ENCODE assay signal across 8 cellular contexts in the genomic region with DNA sequence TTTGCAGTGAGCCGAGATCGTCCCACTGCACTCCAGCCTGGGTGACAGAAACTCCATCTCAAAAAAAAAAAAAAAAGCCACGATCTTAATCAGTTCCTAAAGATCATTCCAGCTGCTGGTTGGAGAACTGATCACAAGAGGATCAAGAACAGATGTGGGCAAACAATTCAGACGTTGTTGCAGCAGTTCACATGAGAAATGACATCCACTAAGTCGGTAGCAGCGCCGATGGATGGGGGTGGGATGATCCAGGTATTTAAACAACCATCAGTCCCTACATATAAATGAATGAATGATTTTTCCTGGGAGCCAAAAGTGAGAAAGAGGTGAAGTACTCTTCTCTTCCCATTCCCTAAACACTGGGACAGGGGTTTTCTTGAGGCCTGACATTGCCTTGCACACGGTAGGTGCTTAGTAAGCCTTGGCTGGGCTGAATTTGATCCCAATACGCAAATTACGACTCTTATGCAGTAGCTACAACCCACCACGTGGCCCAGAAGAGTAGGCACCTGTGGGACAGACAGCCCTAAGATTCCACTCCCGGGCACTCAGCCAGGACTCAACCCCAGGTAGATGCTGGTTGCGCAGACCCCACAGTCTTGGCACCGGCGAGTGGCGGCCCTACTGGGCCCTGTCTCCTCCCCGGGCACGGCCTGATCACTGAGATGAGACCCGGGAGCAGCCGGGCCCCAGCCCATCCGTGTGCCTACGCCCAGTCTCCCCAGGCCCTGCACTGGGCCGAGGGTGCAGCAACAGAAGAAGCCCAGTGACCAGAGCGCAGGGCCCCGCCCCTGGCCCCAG. TPM values are rescaled to one million over a fixed set of nuclear protein-coding genes. Genes with fewer than 3 reads are reported as not detected.
DNase-seq lines count a peak whose midpoint lies in the region; ATAC-seq lines count a peak whose summit lies in the region.

No MANE protein-coding gene starts in this region.

- peak overlapping the region; percentile 61 for H3K4me3 ChIP-seq in iPS-15b (ENCODE audit: low read depth, low read length)

- H3K4me1 Mint-ChIP-seq in stimulated activated naive B cell treated with anti-CD40 and anti-IgM and Interleukin-4, amounts not matched to agents 10 μg/mL and 1 μg/mL and 100 μg/mL, for 72 hours: peaks cover 27 to 49% of the 10 kb centered on the region in 2 donors

- peaks cover 13% of the 10 kb centered on the region for H3K27me3 ChIP-seq in iPS-15b (ENCODE audit: control insufficient read depth, insufficient read depth, low read length)

- H3K9me3 ChIP-seq in iPS-15b (ENCODE audit: control insufficient read depth, insufficient read depth, low read length): no peaks in the 10 kb centered on the region

- H3K4me3 Mint-ChIP-seq in stimulated activated naive B cell treated with anti-CD40 and anti-IgM and Interleukin-4, amounts not matched to agents 10 μg/mL and 1 μg/mL and 100 μg/mL, for 72 hours: peak overlapping the region; percentile 94 to 96

- H3K27me3 Mint-ChIP-seq in stimulated activated naive B cell treated with anti-CD40 and anti-IgM and Interleukin-4, amounts not matched to agents 10 μg/mL and 1 μg/mL and 100 μg/mL, for 72 hours: no peaks in the 10 kb centered on the region

- peak overlapping the region; percentile 91 to 95 for H3K27ac Mint-ChIP-seq in activated naive CD4-positive, alpha-beta T cell treated with anti-CD3 and anti-CD28 coated beads, Interleukin-2, amount 50 U/mL, for 72 hours
- peak overlapping the region; percentile 94 for H3K27ac Mint-ChIP-seq in stimulated activated naive B cell treated with anti-CD40 and anti-IgM and Interleukin-4, amounts not matched to agents 10 μg/mL and 1 μg/mL and 100 μg/mL, for 72 hours

- H3K9me3 Mint-ChIP-seq in activated naive CD4-positive, alpha-beta T cell treated with anti-CD3 and anti-CD28 coated beads, Interleukin-2, amount 50 U/mL, for 72 hours: no peaks in the 10 kb centered on the region
- H3K9me3 Mint-ChIP-seq in stimulated activated naive B cell treated with anti-CD40 and anti-IgM and Interleukin-4, amounts not matched to agents 10 μg/mL and 1 μg/mL and 100 μg/mL, for 72 hours: no peaks in the 10 kb centered on the region

- H3K36me3 ChIP-seq in iPS-15b (ENCODE audit: control insufficient read depth, insufficient read depth, low read length): peaks cover 2% of the 10 kb centered on the region

- no peaks in the 10 kb centered on the region for H3K4me1 ChIP-seq in iPS-15b (ENCODE audit: control insufficient read depth, insufficient read depth, low read length)

- DNase-seq in DMS79 treated with DMSO at 0.1 percent for 48 hours (lab: John Stamatoyannopoulos, UW) (peak; percentile 65), NAMALWA (ENCODE audit: low spot score) (peak; percentile 84), islet precursor cell (no peak), kidney tubule cell (ENCODE audit: low spot score) (no peak)
- DNase-seq in activated naive CD4-positive, alpha-beta T cell treated with anti-CD3 and anti-CD28 coated beads, Interleukin-2, amount 50 U/mL, for 72 hours (ENCODE audit: low spot score in 2 of 2): peak in 1 of 2 donors; percentile 55
- DNase-seq in stimulated activated naive B cell treated with anti-CD40 and anti-IgM and Interleukin-4, amounts not matched to agents 10 μg/mL and 1 μg/mL and 100 μg/mL, for 72 hours: no peak

- peak; percentile 31 for ATAC-seq in GM21723 (IDR thresholded peaks at IDR 0.05; ENCODE audit: unreplicated experiment)
- peak; percentile 11 to 19 for ATAC-seq in activated naive CD4-positive, alpha-beta T cell treated with anti-CD3 and anti-CD28 coated beads, Interleukin-2, amount 50 U/mL, for 72 hours
- ATAC-seq in stimulated activated naive B cell treated with anti-CD40 and anti-IgM and Interleukin-4, amounts not matched to agents 10 μg/mL and 1 μg/mL and 100 μg/mL, for 72 hours (replicated peaks): peak; percentile 45 to 46

- peaks cover 0 to 8% of the 10 kb centered on the region in 2 donors for H3K36me3 Mint-ChIP-seq in activated naive CD4-positive, alpha-beta T cell treated with anti-CD3 and anti-CD28 coated beads, Interleukin-2, amount 50 U/mL, for 72 hours
- peaks cover 23 to 33% of the 10 kb centered on the region in 2 donors for H3K36me3 Mint-ChIP-seq in stimulated activated naive B cell treated with anti-CD40 and anti-IgM and Interleukin-4, amounts not matched to agents 10 μg/mL and 1 μg/mL and 100 μg/mL, for 72 hours

- peak overlapping the region; percentile 63 for H3K9ac ChIP-seq in iPS-15b (ENCODE audit: low read depth, low read length)

RNA-seq across cellular contexts. Expression of a gene that starts 0.6 kb away (rescaled TPM):
- 10 to 100 TPM; 19.2 to 22.2 TPM for total RNA-seq in activated naive CD4-positive, alpha-beta T cell treated with anti-CD3 and anti-CD28 coated beads, Interleukin-2, amount 50 U/mL, for 72 hours

RNA-seq across cellular contexts. Expression of a gene that starts 18.8 kb away (rescaled TPM):
- total RNA-seq in activated naive CD4-positive, alpha-beta T cell treated with anti-CD3 and anti-CD28 coated beads, Interleukin-2, amount 50 U/mL, for 72 hours: 1 to 10 TPM; 1.5 to 3.6 TPM

RNA-seq across cellular contexts. Expression of a gene that starts 24.7 kb away (rescaled TPM):
- under 1 TPM; 0.35 to 0.59 TPM for total RNA-seq in activated naive CD4-positive, alpha-beta T cell treated with anti-CD3 and anti-CD28 coated beads, Interleukin-2, amount 50 U/mL, for 72 hours

RNA-seq across cellular contexts. Expression of a gene that starts 28.8 kb away (rescaled TPM):
- 1 to 10 TPM; 1.2 to 2.1 TPM for total RNA-seq in activated naive CD4-positive, alpha-beta T cell treated with anti-CD3 and anti-CD28 coated beads, Interleukin-2, amount 50 U/mL, for 72 hours

Comparison
In these comparisons a context has a peak if more than half of its experiments do, and no peak if none do; other contexts are left out.
1. DNase-seq: peak in DMS79 treated with DMSO at 0.1 percent for 48 hours (single experiment) and NAMALWA (single experiment); none in stimulated activated naive B cell treated with anti-CD40 and anti-IgM and Interleukin-4, amounts not matched to agents 10 μg/mL and 1 μg/mL and 100 μg/mL, for 72 hours (single experiment), islet precursor cell (single experiment) and kidney tubule cell (single experiment).
2. Peak in every context shown above with its lines, with median percentiles within 50 percentile points of each other: ATAC-seq.